12 cellular contexts compared by ENCODE assay signal in the genomic region with DNA sequence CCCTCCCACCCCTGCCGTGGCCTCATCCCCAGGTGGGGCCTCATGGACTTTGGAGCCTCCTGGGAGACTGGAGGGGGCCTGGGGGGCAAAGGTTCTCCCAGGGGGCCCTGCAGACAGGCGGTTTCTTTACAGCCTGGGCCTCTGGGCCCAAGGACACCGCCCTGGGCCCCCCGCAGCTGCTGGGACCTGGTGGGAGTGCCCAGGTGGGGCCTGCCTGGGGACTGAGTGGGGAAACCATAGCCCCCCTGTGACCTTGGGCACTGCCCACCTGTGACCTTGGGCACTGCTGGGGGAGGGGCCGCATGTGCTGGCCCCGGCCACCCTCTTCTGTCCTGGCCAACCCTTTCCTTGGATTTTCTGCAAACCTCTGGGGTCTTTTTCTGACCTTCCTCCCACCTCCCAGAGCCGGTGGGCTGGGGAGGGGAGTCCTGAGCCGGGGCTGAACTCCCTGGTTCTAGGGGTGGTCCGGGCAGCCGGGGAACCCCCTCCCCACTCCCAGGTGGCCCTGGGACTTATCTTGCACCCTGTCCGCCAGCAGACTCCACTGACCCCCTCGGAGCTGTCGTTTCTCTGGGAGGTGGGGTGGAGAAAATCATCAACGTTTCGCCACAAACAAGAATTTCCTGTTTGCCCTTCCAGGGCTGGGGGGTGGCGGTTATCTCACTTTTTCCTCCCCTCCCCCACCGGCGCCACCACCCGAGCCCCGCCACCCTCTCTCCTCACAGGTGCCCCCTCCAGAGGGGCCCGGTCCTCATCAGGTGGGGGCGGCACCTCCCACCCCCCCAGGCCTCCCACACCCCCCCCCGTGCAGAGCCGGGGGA. TPM values are rescaled to one million over a fixed set of nuclear protein-coding genes. Genes with fewer than 3 reads are reported as not detected.
DNase-seq lines count a peak whose midpoint lies in the region; ATAC-seq and TF ChIP-seq lines count a peak whose summit lies in the region.
"Had no signal": no experiment of that assay in that cellular context is flagged by ENCODE, and none has a peak within 500 bp of the region (broad histone marks: within the 10 kb centered on the region; RNA-seq: fewer than 3 reads in every experiment).

No MANE protein-coding gene starts in this region.

- H3K4me3 ChIP-seq in RWPE2 (ENCODE audit: severe bottlenecking) (no peak overlapping the region), transverse colon (peak overlapping the region in 2 of 4 donors; percentile 17 to 31), WERI-Rb-1 (ENCODE audit: low read depth, low read length) (no peak overlapping the region)
- H3K4me3 ChIP-seq: ovary had no signal

- no peak for ATAC-seq in RWPE2 (ENCODE audit: low read depth)
- ATAC-seq: activated naive CD4-positive, alpha-beta T cell treated with anti-CD3 and anti-CD28 coated beads, Interleukin-2, amount 50 U/mL, for 72 hours had no signal

- no peak overlapping the region for H3K27ac ChIP-seq in RWPE2 (ENCODE audit: poor library complexity, severe bottlenecking)
- H3K27ac ChIP-seq in transverse colon, result peak overlapping the region in 3 of 4 donors; percentile 57 to 63 (median 61)
- no peak overlapping the region for H3K27ac ChIP-seq in WERI-Rb-1
- H3K27ac ChIP-seq: ovary had no signal

- H3K27me3 ChIP-seq in RWPE2 (ENCODE audit: insufficient read depth, poor library complexity, severe bottlenecking), result no peaks in the 10 kb centered on the region
- H3K27me3 ChIP-seq in transverse colon, result peaks cover 4% of the 10 kb centered on the region
- no peaks in the 10 kb centered on the region for H3K27me3 ChIP-seq in WERI-Rb-1 (ENCODE audit: insufficient read depth, low read depth, severe bottlenecking)
- H3K27me3 ChIP-seq: ovary had no signal

- TF ChIP-seq CTCF in RWPE2 (IDR thresholded peaks at IDR 0.05; ENCODE audit: poor library complexity, severe bottlenecking) (no peak), transverse colon (IDR thresholded peaks at IDR 0.05) (no peak), WERI-Rb-1 (IDR thresholded peaks at IDR 0.05; ENCODE audit: low read depth, low read length) (no peak)

- WGBS in transverse colon (ENCODE audit: low coverage in 1 of 2), 2 donors, result 16% methylated on average over 21 of the region's 24 CpGs; no CpG with 5 or more reads in 1 of the 2 donors

- intact Hi-C loops in transverse colon (cut with DNase I; ENCODE audit: low total_unique reads), result no loop called here

- no peak for TF ChIP-seq POLR2A in transverse colon (IDR thresholded peaks at IDR 0.05)

- in situ Hi-C loops in transverse colon (cut with MboI; ENCODE audit: low pct_ligation_motif_present in 1 of 4, low pct_unique_long_range_greater_than_20kb in 1 of 4, low sequenced_read_pairs in 3 of 4), result no loop called here

- POLR2A ChIA-PET in activated CD4-positive, alpha-beta T cell treated with anti-CD3 and anti-CD28 coated beads, Interleukin-2, amount 10 ng/mL, durations not matched to agents 7 days and 5 days (lab: Charles Lee), result no interaction called here

- no peaks in the 10 kb centered on the region for H3K36me3 Mint-ChIP-seq in activated CD4-positive, alpha-beta T cell treated with anti-CD3 and anti-CD28 coated beads, Interleukin-2, amount 10 ng/mL, durations not matched to agents 7 days and 5 days (ENCODE audit: low read depth)
- H3K36me3 Mint-ChIP-seq: activated naive CD4-positive, alpha-beta T cell treated with anti-CD3 and anti-CD28 coated beads, Interleukin-2, amount 50 U/mL, for 72 hours had no signal

- H3K9me3 Mint-ChIP-seq in activated CD4-positive, alpha-beta T cell treated with anti-CD3 and anti-CD28 coated beads, Interleukin-2, amount 10 ng/mL, durations not matched to agents 7 days and 5 days, result no peaks in the 10 kb centered on the region
- H3K9me3 Mint-ChIP-seq: activated naive CD4-positive, alpha-beta T cell treated with anti-CD3 and anti-CD28 coated beads, Interleukin-2, amount 50 U/mL, for 72 hours had no signal

- H3K4me1 Mint-ChIP-seq in activated CD4-positive, alpha-beta T cell treated with anti-CD3 and anti-CD28 coated beads, Interleukin-2, amount 10 ng/mL, durations not matched to agents 7 days and 5 days, result peaks cover 18% of the 10 kb centered on the region

- H3K4me1 ChIP-seq in RWPE2 (ENCODE audit: insufficient read depth, poor library complexity, severe bottlenecking), result peaks cover 18% of the 10 kb centered on the region
- peaks cover 20 to 43% (median 25%) of the 10 kb centered on the region in 4 donors for H3K4me1 ChIP-seq in transverse colon

- H3K36me3 ChIP-seq in RWPE2 (ENCODE audit: low read depth) (no peaks in the 10 kb centered on the region), transverse colon (no peaks in the 10 kb centered on the region), WERI-Rb-1 (peaks cover 5% of the 10 kb centered on the region)
- H3K36me3 ChIP-seq: ovary had no signal

- peak; percentile 27 for DNase-seq in activated CD4-positive, alpha-beta T cell treated with anti-CD3 and anti-CD28 coated beads, Interleukin-2, amount 10 ng/mL, durations not matched to agents 7 days and 5 days
- no peak for DNase-seq in activated CD4-positive, alpha-beta T cell treated with anti-CD3 and anti-CD28 coated beads for 1 hour
- DNase-seq in RWPE2 (ENCODE audit: low spot score), result peak; percentile 49
- peak; percentile 60 for DNase-seq in iris pigment epithelial cell (ENCODE audit: low read depth)
- DNase-seq in transverse colon, result peak; percentile 68
- DNase-seq in DMS153 (lab: John Stamatoyannopoulos, UW), result no peak
- DNase-seq in WERI-Rb-1, result no peak
- no peak for DNase-seq in stimulated activated CD4-positive, alpha-beta T cell treated with anti-CD3 and anti-CD28 coated beads, Interleukin-2, amount 100 ng/mL, for 24 hours
- DNase-seq: foreskin fibroblast had no signal

- peak overlapping the region; percentile 66 for H3K27ac Mint-ChIP-seq in activated CD4-positive, alpha-beta T cell treated with anti-CD3 and anti-CD28 coated beads, Interleukin-2, amount 10 ng/mL, durations not matched to agents 7 days and 5 days
- H3K27ac Mint-ChIP-seq: activated naive CD4-positive, alpha-beta T cell treated with anti-CD3 and anti-CD28 coated beads, Interleukin-2, amount 50 U/mL, for 72 hours had no signal

- H3K4me3 Mint-ChIP-seq in activated CD4-positive, alpha-beta T cell treated with anti-CD3 and anti-CD28 coated beads, Interleukin-2, amount 10 ng/mL, durations not matched to agents 7 days and 5 days, result peak overlapping the region; percentile 36

- H3K9me3 ChIP-seq in RWPE2 (ENCODE audit: severe bottlenecking) (no peaks in the 10 kb centered on the region), transverse colon (no peaks in the 10 kb centered on the region), WERI-Rb-1 (ENCODE audit: severe bottlenecking) (no peaks in the 10 kb centered on the region)
- H3K9me3 ChIP-seq: ovary had no signal

- CTCF ChIA-PET in activated CD4-positive, alpha-beta T cell treated with anti-CD3 and anti-CD28 coated beads, Interleukin-2, amount 10 ng/mL, durations not matched to agents 7 days and 5 days (lab: Charles Lee), result no interaction called here

- TF ChIP-seq EP300 in transverse colon (IDR thresholded peaks at IDR 0.05; ENCODE audit: low read depth), result no peak

- no peaks in the 10 kb centered on the region for H3K27me3 Mint-ChIP-seq in activated CD4-positive, alpha-beta T cell treated with anti-CD3 and anti-CD28 coated beads, Interleukin-2, amount 10 ng/mL, durations not matched to agents 7 days and 5 days

RNA-seq across cellular contexts. Expression of a gene that starts 27.1 kb away (rescaled TPM):
- total RNA-seq in activated CD4-positive, alpha-beta T cell treated with anti-CD3 and anti-CD28 coated beads, Interleukin-2, amount 10 ng/mL, durations not matched to agents 7 days and 5 days, result 10 to 100 TPM; 25.8 to 28.4 TPM
- total RNA-seq in transverse colon, result 1 to 10 TPM; 2.2 to 8.7 (median 4.3) TPM

RNA-seq across cellular contexts. Expression of a gene that starts 31.3 kb away (rescaled TPM):
- total RNA-seq in activated CD4-positive, alpha-beta T cell treated with anti-CD3 and anti-CD28 coated beads, Interleukin-2, amount 10 ng/mL, durations not matched to agents 7 days and 5 days, result 10 to 100 TPM; 39.2 to 49.2 TPM
- 10 to 100 TPM; 23.1 to 47.4 (median 39.0) TPM for total RNA-seq in transverse colon

RNA-seq across cellular contexts. Expression of a gene that starts 35.8 kb away (rescaled TPM):
- 1 to 10 TPM in 1 of 2 experiments, under 1 TPM in 1; 0.72 to 1.1 TPM for total RNA-seq in activated CD4-positive, alpha-beta T cell treated with anti-CD3 and anti-CD28 coated beads, Interleukin-2, amount 10 ng/mL, durations not matched to agents 7 days and 5 days
- total RNA-seq in transverse colon, result not detected

RNA-seq across cellular contexts. Expression of a gene that starts 39.9 kb away (rescaled TPM):
- total RNA-seq in activated CD4-positive, alpha-beta T cell treated with anti-CD3 and anti-CD28 coated beads, Interleukin-2, amount 10 ng/mL, durations not matched to agents 7 days and 5 days, result 100 to 1,000 TPM; 120 to 121 TPM
- 10 to 100 TPM; 43.8 to 49.4 (median 46.7) TPM for total RNA-seq in transverse colon

RNA-seq across cellular contexts. Expression of a gene that starts 47.3 kb away (rescaled TPM):
- total RNA-seq in activated CD4-positive, alpha-beta T cell treated with anti-CD3 and anti-CD28 coated beads, Interleukin-2, amount 10 ng/mL, durations not matched to agents 7 days and 5 days, result not detected
- total RNA-seq in transverse colon, result 1 to 10 TPM in 1 of 4 donors, not detected in 3; 1.6 TPM
- total RNA-seq: T-helper 1 cell treated with Interleukin-12 subunit alpha and Interleukin-12 subunit beta and Interleukin-4 antibody, amounts not matched to agents 30 ng/mL and 1 ng/mL, for 36 hours had no signal

Comparison
In these comparisons a context has a peak if more than half of its experiments do, and no peak if none do; other contexts are left out.
1. DNase-seq: peak in activated CD4-positive, alpha-beta T cell treated with anti-CD3 and anti-CD28 coated beads, Interleukin-2, amount 10 ng/mL, durations not matched to agents 7 days and 5 days (single experiment), RWPE2 (single experiment), iris pigment epithelial cell (single experiment) and transverse colon (single experiment); none in activated CD4-positive, alpha-beta T cell treated with anti-CD3 and anti-CD28 coated beads for 1 hour (single experiment), DMS153 (single experiment), WERI-Rb-1 (single experiment) and stimulated activated CD4-positive, alpha-beta T cell treated with anti-CD3 and anti-CD28 coated beads, Interleukin-2, amount 100 ng/mL, for 24 hours (0 of 2).
2. H3K27ac ChIP-seq: peak in transverse colon (3 of 4); none in RWPE2 (single experiment) and WERI-Rb-1 (single experiment).